ENCODE assay signal across 15 cellular contexts in the genomic region with DNA sequence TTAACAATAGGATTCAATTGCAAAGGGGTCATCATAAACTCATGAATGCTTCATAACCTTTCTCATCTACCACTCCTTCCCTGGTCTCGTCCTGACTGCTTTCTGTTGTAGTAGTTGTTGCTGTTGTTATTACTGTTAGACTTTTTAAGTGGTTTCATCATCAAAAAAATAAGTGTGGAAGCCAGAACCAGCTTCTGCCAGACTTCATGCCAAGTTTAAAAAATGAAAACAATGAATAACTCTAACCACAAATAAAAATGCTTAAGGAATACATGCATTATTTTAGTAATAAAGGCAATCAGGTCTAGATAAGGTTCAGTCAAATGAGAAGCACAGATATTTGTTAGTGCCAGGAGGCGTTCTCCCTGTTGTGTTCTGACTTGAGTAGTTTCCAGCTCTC.
DNase-seq lines count a peak whose midpoint lies in the region; ATAC-seq, FAIRE-seq and TF ChIP-seq lines count a peak whose summit lies in the region.
"Had no signal": no experiment of that assay in that cellular context is flagged by ENCODE, and none has a peak within 500 bp of the region (broad histone marks: within the 10 kb centered on the region; RNA-seq: fewer than 3 reads in every experiment).

No MANE protein-coding gene starts in this region.

- H3K4me3 Mint-ChIP-seq in astrocyte (ENCODE audit: unreplicated experiment) = no peak overlapping the region
- H3K4me3 Mint-ChIP-seq in type B pancreatic cell = no peak overlapping the region

- H3K4me2 ChIP-seq in astrocyte (ENCODE audit: low read length) = peak overlapping the region; percentile 5
- H3K4me2 ChIP-seq: KMS-11, PC-9 had no signal

- no peaks in the 10 kb centered on the region for H3K36me3 ChIP-seq in astrocyte (ENCODE audit: insufficient read depth, low read length)
- H3K36me3 ChIP-seq: SJCRH30 had no signal

- H3K9me3 ChIP-seq in astrocyte (ENCODE audit: insufficient read depth, low read depth, low read length) = no peaks in the 10 kb centered on the region

- H3K9ac ChIP-seq in astrocyte (ENCODE audit: low read length) = no peak overlapping the region
- H3K9ac ChIP-seq: KMS-11 had no signal

- no peaks in the 10 kb centered on the region for H3K27me3 ChIP-seq in astrocyte (ENCODE audit: insufficient read depth, low read length)
- H3K27me3 ChIP-seq: SJCRH30 had no signal

- no peaks in the 10 kb centered on the region for H3K4me1 ChIP-seq in astrocyte (ENCODE audit: insufficient read depth, low read length)
- H3K4me1 ChIP-seq: SJCRH30 had no signal

- no peaks in the 10 kb centered on the region for H3K4me1 Mint-ChIP-seq in astrocyte (ENCODE audit: low read depth, unreplicated experiment)
- H3K4me1 Mint-ChIP-seq in type B pancreatic cell (ENCODE audit: unreplicated experiment) = no peaks in the 10 kb centered on the region

- no peak overlapping the region for H3K27ac ChIP-seq in astrocyte (ENCODE audit: low read depth, low read length)
- H3K27ac ChIP-seq: KMS-11, PC-9, SJCRH30 had no signal

- DNase-seq in astrocyte (ENCODE audit: low read depth) = peak; percentile 27
- peak; percentile 1 to 7 for DNase-seq in cardiac fibroblast (ENCODE audit: low read depth in 2 of 2)
- DNase-seq in foreskin fibroblast = peak; percentile 5 to 26
- no peak for DNase-seq in type B pancreatic cell (ENCODE audit: extremely low spot score, unreplicated experiment)
- DNase-seq in NCI-H82 (lab: John Stamatoyannopoulos, UW) = no peak
- DNase-seq: Calu3, H7, MM.1S, NCI-H1105, NCI-H1694, PC-9, SJCRH30 had no signal

- no peak overlapping the region for H2AFZ ChIP-seq in astrocyte (ENCODE audit: low read depth, low read length)
- H2AFZ ChIP-seq: PC-9 had no signal

- H3K27me3 Mint-ChIP-seq in astrocyte (ENCODE audit: low read depth, unreplicated experiment) (no peaks in the 10 kb centered on the region), type B pancreatic cell (no peaks in the 10 kb centered on the region)

- no peaks in the 10 kb centered on the region for H3K79me2 ChIP-seq in astrocyte (ENCODE audit: insufficient read depth, low read length)

- H3K36me3 Mint-ChIP-seq in astrocyte (ENCODE audit: low read depth, unreplicated experiment) = no peaks in the 10 kb centered on the region
- H3K36me3 Mint-ChIP-seq in type B pancreatic cell = no peaks in the 10 kb centered on the region

- H3K4me3 ChIP-seq in astrocyte (ENCODE audit: insufficient read depth, low read depth, low read length) = no peak overlapping the region
- no peak overlapping the region for H3K4me3 ChIP-seq in cardiac fibroblast (replicated peaks in 1 of 2; ENCODE audit: low read depth in 2 of 2, low read length in 2 of 2)
- no peak overlapping the region for H3K4me3 ChIP-seq in foreskin fibroblast (ENCODE audit: low read depth in 1 of 2, low read length in 2 of 2)
- H3K4me3 ChIP-seq: PC-9, SJCRH30 had no signal

- no peaks in the 10 kb centered on the region for H3K9me3 Mint-ChIP-seq in astrocyte (ENCODE audit: unreplicated experiment)
- no peaks in the 10 kb centered on the region for H3K9me3 Mint-ChIP-seq in type B pancreatic cell

- TF ChIP-seq CTCF in astrocyte (IDR thresholded peaks at IDR 0.05; ENCODE audit: insufficient read depth, low read depth, low read length) = no peak
- TF ChIP-seq CTCF in cardiac fibroblast (IDR thresholded peaks at IDR 0.05; ENCODE audit: low read depth, low read length) = no peak
- no peak for TF ChIP-seq CTCF in foreskin fibroblast (IDR thresholded peaks at IDR 0.05; ENCODE audit: low read depth, low read length)
- no peak for TF ChIP-seq CTCF in type B pancreatic cell (conservative IDR thresholded peaks at IDR 0.05)

- no peak for FAIRE-seq in astrocyte (lab: Jason Lieb, UNC)

- H4K20me1 ChIP-seq in astrocyte (ENCODE audit: insufficient read depth, low read length) = no peaks in the 10 kb centered on the region

- ATAC-seq in HG03097 (IDR thresholded peaks at IDR 0.05; ENCODE audit: low FRiP score, unreplicated experiment) = no peak
- ATAC-seq in HG03378 (IDR thresholded peaks at IDR 0.05; ENCODE audit: unreplicated experiment) = no peak

- H3K27ac Mint-ChIP-seq in astrocyte (ENCODE audit: unreplicated experiment) = no peak overlapping the region
- peak overlapping the region; percentile 77 for H3K27ac Mint-ChIP-seq in type B pancreatic cell

Comparison
In these comparisons a context has a peak if more than half of its experiments do, and no peak if none do; other contexts are left out.
1. DNase-seq: peak in astrocyte (single experiment), cardiac fibroblast (2 of 2) and foreskin fibroblast (2 of 2); none in type B pancreatic cell (single experiment) and NCI-H82 (single experiment).